Comparison of ENCODE assay signal across 8 cellular contexts in genomic region chr19:45547965-45548609, GRCh38. TPM values are rescaled to one million over a fixed set of nuclear protein-coding genes. Genes with fewer than 3 reads are reported as not detected.
DNase-seq lines count a peak whose midpoint lies in the region; ATAC-seq and TF ChIP-seq lines count a peak whose summit lies in the region.
"Had no signal": no experiment of that assay in that cellular context is flagged by ENCODE, and none has a peak within 500 bp of the region (broad histone marks: within the 10 kb centered on the region; RNA-seq: fewer than 3 reads in every experiment).

No MANE protein-coding gene starts in this region.

- H3K27ac ChIP-seq in RWPE2 (ENCODE audit: poor library complexity, severe bottlenecking) (peak overlapping the region; percentile 60), gastroesophageal sphincter (peak overlapping the region in 2 of 4 donors; percentile 37 to 51), upper lobe of left lung (peak overlapping the region in 3 of 4 donors; percentile 7 to 39 (median 18))

- TF ChIP-seq CTCF in RWPE2 (IDR thresholded peaks at IDR 0.05; ENCODE audit: poor library complexity, severe bottlenecking) (no peak), gastroesophageal sphincter (IDR thresholded peaks at IDR 0.05) (no peak), upper lobe of left lung (IDR thresholded peaks at IDR 0.05) (no peak), GM20000 (IDR thresholded peaks at IDR 0.05; ENCODE audit: extremely low read depth, missing control alignments) (no peak)

- no peaks in the 10 kb centered on the region for H3K27me3 Mint-ChIP-seq in activated T-cell treated with anti-CD3 and anti-CD28 coated beads, Interleukin-2, amount 50 U/mL, for 72 hours (ENCODE audit: low read depth)

- no peaks in the 10 kb centered on the region for H3K9me3 Mint-ChIP-seq in activated T-cell treated with anti-CD3 and anti-CD28 coated beads, Interleukin-2, amount 50 U/mL, for 72 hours

- H3K27ac Mint-ChIP-seq in activated T-cell treated with anti-CD3 and anti-CD28 coated beads, Interleukin-2, amount 50 U/mL, for 72 hours, result no peak overlapping the region

- H3K4me3 ChIP-seq in RWPE2 (ENCODE audit: severe bottlenecking) (no peak overlapping the region), gastroesophageal sphincter (no peak overlapping the region), upper lobe of left lung (no peak overlapping the region)

- peaks cover 18% of the 10 kb centered on the region for H3K4me1 ChIP-seq in RWPE2 (ENCODE audit: insufficient read depth, poor library complexity, severe bottlenecking)
- H3K4me1 ChIP-seq in gastroesophageal sphincter, result peaks cover 0 to 11% (median 0%) of the 10 kb centered on the region in 3 donors
- H3K4me1 ChIP-seq in upper lobe of left lung, result peaks cover 0 to 4% (median 0%) of the 10 kb centered on the region in 4 donors

- WGBS in gastroesophageal sphincter (ENCODE audit: low coverage in 1 of 2), 2 donors, result 71 to 96% methylated on average over 3 to 7 of the region's 9 CpGs
- WGBS in upper lobe of left lung, 2 donors, result 81 to 91% methylated on average over 6 to 9 of the region's 9 CpGs

- no peaks in the 10 kb centered on the region for H3K4me1 Mint-ChIP-seq in activated T-cell treated with anti-CD3 and anti-CD28 coated beads, Interleukin-2, amount 50 U/mL, for 72 hours (ENCODE audit: low read depth)

- no peak for TF ChIP-seq EP300 in gastroesophageal sphincter (IDR thresholded peaks at IDR 0.05)
- no peak for TF ChIP-seq EP300 in upper lobe of left lung (IDR thresholded peaks at IDR 0.05)

- peak; percentile 20 for DNase-seq in HCEC 1CT
- peak; percentile 86 for DNase-seq in RWPE2 (ENCODE audit: low spot score)
- peak in 1 of 2 donors; percentile 26 for DNase-seq in upper lobe of left lung
- DNase-seq in NCI-H526 treated with DMSO at 0.1 percent for 48 hours (lab: John Stamatoyannopoulos, UW), result no peak
- DNase-seq in GM20000 (ENCODE audit: low spot score), result no peak
- DNase-seq in activated T-cell treated with anti-CD3 and anti-CD28 coated beads, Interleukin-2, amount 50 U/mL, for 72 hours, result no peak
- DNase-seq: retina had no signal

- no peaks in the 10 kb centered on the region for H3K36me3 Mint-ChIP-seq in activated T-cell treated with anti-CD3 and anti-CD28 coated beads, Interleukin-2, amount 50 U/mL, for 72 hours (ENCODE audit: insufficient read depth in 2 of 2)

- TF ChIP-seq POLR2A in gastroesophageal sphincter (IDR thresholded peaks at IDR 0.05) (no peak), upper lobe of left lung (IDR thresholded peaks at IDR 0.05) (no peak)

- H3K9me3 ChIP-seq in RWPE2 (ENCODE audit: severe bottlenecking) (no peaks in the 10 kb centered on the region), gastroesophageal sphincter (no peaks in the 10 kb centered on the region), upper lobe of left lung (no peaks in the 10 kb centered on the region)

- H3K27me3 ChIP-seq in RWPE2 (ENCODE audit: insufficient read depth, poor library complexity, severe bottlenecking) (no peaks in the 10 kb centered on the region), gastroesophageal sphincter (no peaks in the 10 kb centered on the region), upper lobe of left lung (no peaks in the 10 kb centered on the region)

- H3K36me3 ChIP-seq in RWPE2 (ENCODE audit: low read depth) (no peaks in the 10 kb centered on the region; the same call in 1 of the 2 replicates), gastroesophageal sphincter (peaks cover 0 to 9% of the 10 kb centered on the region in 2 donors), upper lobe of left lung (peaks cover 0 to 4% (median 3%) of the 10 kb centered on the region in 4 donors)

- H3K4me3 Mint-ChIP-seq in activated T-cell treated with anti-CD3 and anti-CD28 coated beads, Interleukin-2, amount 50 U/mL, for 72 hours, result no peak overlapping the region

- ATAC-seq in RWPE2 (ENCODE audit: low read depth) (peak; percentile 99), gastroesophageal sphincter (peak; percentile 51), upper lobe of left lung (ENCODE audit: low FRiP score in 2 of 2) (peak; percentile 56 to 70)
- no peak for ATAC-seq in activated T-cell treated with anti-CD3 and anti-CD28 coated beads, Interleukin-2, amount 50 U/mL, for 72 hours (replicated peaks in 1 of 2)

RNA-seq across cellular contexts. Expression of gene OPA3, which starts 36.5 kb away (rescaled TPM):
- total RNA-seq in gastroesophageal sphincter, result 10 to 100 TPM in 3 of 4 donors, 1 to 10 TPM in 1; 5.7 to 14.9 (median 11.6) TPM
- 10 to 100 TPM in 5 of 6 donors, 1 to 10 TPM in 1; 9.9 to 14.3 (median 12.7) TPM for total RNA-seq in upper lobe of left lung
- total RNA-seq in activated T-cell treated with anti-CD3 and anti-CD28 coated beads, Interleukin-2, amount 50 U/mL, for 72 hours, result 10 to 100 TPM; 10.3 to 12.6 TPM

RNA-seq across cellular contexts. Expression of gene VASP, which starts 40.8 kb away (rescaled TPM):
- total RNA-seq in gastroesophageal sphincter (100 to 1,000 TPM; 140 to 246 (median 167) TPM), upper lobe of left lung (100 to 1,000 TPM in 4 of 6 donors, 10 to 100 TPM in 2; 68.1 to 266 (median 143) TPM)
- total RNA-seq in activated T-cell treated with anti-CD3 and anti-CD28 coated beads, Interleukin-2, amount 50 U/mL, for 72 hours, result 100 to 1,000 TPM; 120 to 133 TPM

RNA-seq across cellular contexts. Expression of gene PPM1N, which starts 49.8 kb away (rescaled TPM):
- total RNA-seq in gastroesophageal sphincter (1 to 10 TPM in 3 of 4 donors, under 1 TPM in 1; 0.96 to 3.2 (median 2.1) TPM), upper lobe of left lung (1 to 10 TPM in 3 of 6 donors, under 1 TPM in 2, not detected in 1; 0.89 to 6.3 (median 1.1) TPM)
- total RNA-seq in activated T-cell treated with anti-CD3 and anti-CD28 coated beads, Interleukin-2, amount 50 U/mL, for 72 hours, result 1 to 10 TPM; 6.7 to 6.8 TPM

RNA-seq across cellular contexts. Expression of gene RTN2, which starts 51.2 kb away (rescaled TPM):
- total RNA-seq in gastroesophageal sphincter, result 10 to 100 TPM; 11.0 to 19.6 (median 15.3) TPM
- total RNA-seq in upper lobe of left lung, result 10 to 100 TPM in 3 of 6 donors, 1 to 10 TPM in 3; 5.2 to 17.8 (median 11.1) TPM
- total RNA-seq in activated T-cell treated with anti-CD3 and anti-CD28 coated beads, Interleukin-2, amount 50 U/mL, for 72 hours, result 1 to 10 TPM; 4.1 to 4.9 TPM

RNA-seq across cellular contexts. Expression of gene GPR4, which starts 53.9 kb away (rescaled TPM):
- 1 to 10 TPM in 3 of 4 donors, under 1 TPM in 1; 0.62 to 4.4 (median 2.8) TPM for total RNA-seq in gastroesophageal sphincter
- 10 to 100 TPM in 2 of 6 donors, 1 to 10 TPM in 4; 1.0 to 22.1 (median 6.8) TPM for total RNA-seq in upper lobe of left lung
- under 1 TPM in 1 of 2 donors, not detected in 1; 0.07 TPM for total RNA-seq in activated T-cell treated with anti-CD3 and anti-CD28 coated beads, Interleukin-2, amount 50 U/mL, for 72 hours

Comparison
In these comparisons a context has a peak if more than half of its experiments do, and no peak if none do; other contexts are left out.
1. DNase-seq: peak in HCEC 1CT (single experiment) and RWPE2 (single experiment); none in NCI-H526 treated with DMSO at 0.1 percent for 48 hours (single experiment), GM20000 (single experiment) and activated T-cell treated with anti-CD3 and anti-CD28 coated beads, Interleukin-2, amount 50 U/mL, for 72 hours (0 of 2).
2. ATAC-seq: peak in RWPE2 (single experiment), gastroesophageal sphincter (single experiment) and upper lobe of left lung (2 of 2); none in activated T-cell treated with anti-CD3 and anti-CD28 coated beads, Interleukin-2, amount 50 U/mL, for 72 hours (0 of 2).